In genomic region chr4:83232087-83232486, GRCh38 we compare ENCODE assay signal across 1 cellular context.
TF ChIP-seq lines count a peak whose summit lies in the region.

No MANE protein-coding gene starts in this region.

TF ChIP-seq in GM12878, 131 proteins besides CTCF, POLR2A, EP300 and RAD21:
- TF ChIP-seq PKNOX1 (IDR thresholded peaks at IDR 0.05) (no peak), EZH2 (IDR thresholded peaks at IDR 0.05; ENCODE audit: borderline replicate concordance, control insufficient read depth, low read depth, low read length) (no peak), IKZF2 (IDR thresholded peaks at IDR 0.05) (no peak), ELK1 (IDR thresholded peaks at IDR 0.05; ENCODE audit: low read depth, low read length) (no peak), EED (IDR thresholded peaks at IDR 0.05; ENCODE audit: low read depth) (no peak), ZNF217 (IDR thresholded peaks at IDR 0.05) (no peak), BACH1 (IDR thresholded peaks at IDR 0.05; ENCODE audit: borderline replicate concordance) (no peak), STAT3 (IDR thresholded peaks at IDR 0.05; ENCODE audit: low read depth, low read length) (no peak)
